ENCODE assay signal across 8 cellular contexts in the genomic region with DNA sequence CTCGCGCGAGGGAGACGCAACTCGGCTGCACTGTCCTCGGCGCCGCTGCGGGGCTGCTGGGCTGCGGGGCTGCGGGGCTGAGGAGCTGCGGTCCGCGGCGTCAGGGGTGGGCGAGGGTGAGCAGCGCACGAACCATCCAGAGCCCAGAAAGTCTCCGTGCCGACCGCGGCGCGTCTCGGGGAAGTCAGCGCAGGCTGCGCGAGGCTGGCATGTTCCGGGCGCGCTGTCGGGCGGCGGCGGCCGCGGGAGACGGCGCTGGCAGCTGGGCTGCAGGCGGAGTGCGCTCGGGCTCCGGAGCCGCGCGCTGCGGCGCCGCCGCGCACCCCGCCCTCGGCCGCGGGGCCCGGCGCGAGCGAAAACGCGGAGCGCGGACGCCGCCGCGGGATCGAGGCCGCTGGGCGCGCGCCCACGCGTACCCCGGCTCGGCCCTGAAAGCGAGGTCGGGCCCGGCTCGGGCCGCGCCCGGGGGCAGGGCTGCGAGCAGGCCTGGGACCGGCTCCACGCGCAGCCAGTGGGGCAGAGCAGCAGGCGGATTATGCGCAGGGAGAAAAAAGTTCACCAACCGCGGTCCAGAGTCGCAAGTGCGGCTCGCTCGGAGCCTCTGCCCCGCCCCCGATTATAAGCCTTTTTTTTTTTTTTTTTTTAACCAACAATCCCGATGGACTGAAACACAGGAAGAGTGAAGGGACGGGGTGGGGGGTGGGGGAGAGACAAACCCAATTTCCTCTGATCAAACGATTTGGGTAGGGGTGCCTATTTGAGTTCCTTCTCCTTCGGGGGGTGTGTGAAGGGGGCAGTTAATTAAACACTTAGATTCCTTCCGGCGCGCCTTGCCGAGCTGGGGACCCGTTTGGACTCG. TPM values are rescaled to one million over a fixed set of nuclear protein-coding genes. Genes with fewer than 3 reads are reported as not detected.
A peak's percentile ranks its signal among the peaks of the same experiment; 100 is the strongest.
DNase-seq lines count a peak whose midpoint lies in the region; ATAC-seq and TF ChIP-seq lines count a peak whose summit lies in the region.

Gene PRICKLE1, minus strand, starts transcription at position 282 of the 859 bp plus-strand sequence. CDS start 117,230 bp downstream, outside the sequence.

- H3K4me1 ChIP-seq in esophagus squamous epithelium, result peaks cover 10 to 54% (median 20%) of the 10 kb centered on the region in 3 donors
- peaks cover 4 to 29% of the 10 kb centered on the region in 2 donors for H3K4me1 ChIP-seq in muscle layer of duodenum (ENCODE audit: control insufficient read depth in 1 of 2, insufficient read depth in 2 of 2, low read length in 2 of 2)

- TF ChIP-seq POLR2A in esophagus squamous epithelium (IDR thresholded peaks at IDR 0.05), result no peak

- peak within 1 kb of the TSS; percentile 92 for H3K4me3 Mint-ChIP-seq in type B pancreatic cell

- ATAC-seq in GM21619 (IDR thresholded peaks at IDR 0.05; ENCODE audit: unreplicated experiment), result peak; percentile 70

- H3K9me3 ChIP-seq in esophagus squamous epithelium (no peaks in the 10 kb centered on the region), muscle layer of duodenum (ENCODE audit: control insufficient read depth in 1 of 2, low read length in 2 of 2) (no peaks in the 10 kb centered on the region)

- H3K9me3 Mint-ChIP-seq in type B pancreatic cell, result no peaks in the 10 kb centered on the region

- peak within 1 kb of the TSS; percentile 74 for H3K27ac Mint-ChIP-seq in type B pancreatic cell

- intact Hi-C loops in esophagus squamous epithelium (cut with DNase I), result no loop called here

- POLR2A ChIA-PET in GM10248 (lab: Yijun Ruan, JAX), result no interaction called here

- 1 to 3% methylated on average over 18 to 21 of the region's 107 CpGs for WGBS in esophagus squamous epithelium, 2 donors

- TF ChIP-seq CTCF in GM10248 (IDR thresholded peaks at IDR 0.05; ENCODE audit: control extremely low read depth, extremely low read depth, low read depth, missing control alignments) (no peak), WI38 (IDR thresholded peaks at IDR 0.05; ENCODE audit: low read depth, low read length) (no peak), esophagus squamous epithelium (IDR thresholded peaks at IDR 0.05) (no peak), type B pancreatic cell (conservative IDR thresholded peaks at IDR 0.05) (no peak)

- CTCF ChIA-PET in GM10248 (lab: Yijun Ruan, JAX), result no interaction called here

- H3K27me3 ChIP-seq in esophagus squamous epithelium, result peaks cover 0 to 52% (median 3%) of the 10 kb centered on the region in 4 donors
- H3K27me3 ChIP-seq in muscle layer of duodenum (ENCODE audit: low read depth, low read length), result peaks cover 21% of the 10 kb centered on the region

- H3K4me1 Mint-ChIP-seq in type B pancreatic cell (ENCODE audit: unreplicated experiment), result peaks cover 21% of the 10 kb centered on the region

- peaks cover 16% of the 10 kb centered on the region for H3K27me3 Mint-ChIP-seq in type B pancreatic cell

- DNase-seq in GM10248 (ENCODE audit: extremely low spot score) (peak; percentile 74), HuH-7.5 (ENCODE audit: low spot score) (peak; percentile 38), esophagus squamous epithelium (lab: John Stamatoyannopoulos, UW) (no peak), type B pancreatic cell (ENCODE audit: extremely low spot score, unreplicated experiment) (peak; percentile 79), NCI-H345 treated with DMSO at 0.1 percent for 48 hours (lab: John Stamatoyannopoulos, UW; ENCODE audit: unreplicated experiment) (no peak)

- H3K4me3 ChIP-seq in WI38 (ENCODE audit: low read depth, low read length), result peak within 1 kb of the TSS; percentile 97
- H3K4me3 ChIP-seq in esophagus squamous epithelium, result peak within 1 kb of the TSS; percentile 56 to 91 (median 72)
- H3K4me3 ChIP-seq in muscle layer of duodenum (ENCODE audit: low read depth in 1 of 2, low read length in 2 of 2), result peak within 1 kb of the TSS; percentile 72 to 91

- no peaks in the 10 kb centered on the region for H3K36me3 ChIP-seq in esophagus squamous epithelium
- H3K36me3 ChIP-seq in muscle layer of duodenum (ENCODE audit: control insufficient read depth in 1 of 2, insufficient read depth in 2 of 2, low read length in 2 of 2), result no peaks in the 10 kb centered on the region

- H3K36me3 Mint-ChIP-seq in type B pancreatic cell, result no peaks in the 10 kb centered on the region

- H3K27ac ChIP-seq in esophagus squamous epithelium (peak within 1 kb of the TSS; percentile 31 to 82 (median 66)), muscle layer of duodenum (ENCODE audit: low read length) (peak within 1 kb of the TSS; percentile 16)

RNA-seq across cellular contexts. Expression of gene PRICKLE1, which starts in this region (rescaled TPM):
- total RNA-seq in esophagus squamous epithelium (1 to 10 TPM in 3 of 4 donors, under 1 TPM in 1; 0.19 to 8.0 (median 2.7) TPM), type B pancreatic cell (ENCODE audit: low replicate concordance) (11.7 and 28.7 TPM in 2 replicates)

Comparison
In these comparisons a context has a peak if more than half of its experiments do, and no peak if none do; other contexts are left out.
1. DNase-seq: peak in GM10248 (single experiment), HuH-7.5 (single experiment) and type B pancreatic cell (single experiment); none in esophagus squamous epithelium (single experiment) and NCI-H345 treated with DMSO at 0.1 percent for 48 hours (single experiment).
2. Peak in every context shown above with its lines, with median percentiles within 50 percentile points of each other: H3K4me3 ChIP-seq.